13 cellular contexts compared by ENCODE assay signal in genomic region chr1:111216751-111217150, GRCh38. TPM values are rescaled to one million over a fixed set of nuclear protein-coding genes. Genes with fewer than 3 reads are reported as not detected.
DNase-seq lines count a peak whose midpoint lies in the region; ATAC-seq and TF ChIP-seq lines count a peak whose summit lies in the region.
"Had no signal": no experiment of that assay in that cellular context is flagged by ENCODE, and none has a peak within 500 bp of the region (broad histone marks: within the 10 kb centered on the region; RNA-seq: fewer than 3 reads in every experiment).

No MANE protein-coding gene starts in this region.

- H3K4me3 ChIP-seq in Caco-2 (ENCODE audit: low read depth, low read length) = no peak overlapping the region
- peak overlapping the region; percentile 33; the same call in 1 of the 2 replicates for H3K4me3 ChIP-seq in Karpas-422 (ENCODE audit: low read length)
- H3K4me3 ChIP-seq in skin epidermis = no peak overlapping the region
- H3K4me3 ChIP-seq: tibial nerve had no signal

- H3K9me3 Mint-ChIP-seq in Caco-2 (ENCODE audit: unreplicated experiment) = no peaks in the 10 kb centered on the region
- peaks cover 12% of the 10 kb centered on the region for H3K9me3 Mint-ChIP-seq in activated naive CD8-positive, alpha-beta T cell treated with anti-CD3 and anti-CD28 coated beads for 36 hours

- H3K9me2 ChIP-seq in Karpas-422 (replicated peaks; ENCODE audit: insufficient read depth, low read length) = no peaks in the 10 kb centered on the region

- H3K4me1 Mint-ChIP-seq in Caco-2 (ENCODE audit: low read depth, unreplicated experiment) = peaks cover 44% of the 10 kb centered on the region
- peaks cover 95% of the 10 kb centered on the region for H3K4me1 Mint-ChIP-seq in activated naive CD8-positive, alpha-beta T cell treated with anti-CD3 and anti-CD28 coated beads for 36 hours

- CTCF ChIA-PET in Caco-2 (lab: Charles Lee) (no interaction called here), GM10248 (lab: Yijun Ruan, JAX) (interaction anchor here (0.7 to 11.1 kb wide), 7 partner anchors 11 to 540 kb away, joined by 3 to 158 read pairs (median 3); partner anchors contain the start of genes DDX20 and DENND2D)

- H4K20me1 ChIP-seq in Karpas-422 (ENCODE audit: insufficient read depth, low read depth, low read length) = no peaks in the 10 kb centered on the region

- H3K27ac ChIP-seq in Karpas-422 (ENCODE audit: low read length) = peak overlapping the region; percentile 96
- H3K27ac ChIP-seq in skin epidermis = peak overlapping the region in 11 of 21 experiments; percentile 8 to 87 (median 69)

- no peak for ATAC-seq in GM21786 (IDR thresholded peaks at IDR 0.05; ENCODE audit: unreplicated experiment)

- no peak overlapping the region for H2AFZ ChIP-seq in Karpas-422 (ENCODE audit: low read length)

- POLR2A ChIA-PET in Caco-2 (lab: Charles Lee) = no interaction called here
- POLR2A ChIA-PET in GM10248 (lab: Yijun Ruan, JAX) = interaction anchor here (0.9 kb wide), 1 partner anchor 13 kb away, joined by 3 read pairs; no protein-coding TSS in a partner anchor

- no TSS peak for BruUV-seq in Caco-2 (replicated peaks; lab: Mats Ljungman, UMichigan)

- DNase-seq in Caco-2 = no peak
- peak; percentile 59 for DNase-seq in Karpas-422
- DNase-seq in activated naive CD8-positive, alpha-beta T cell treated with anti-CD3 and anti-CD28 coated beads for 36 hours = no peak
- DNase-seq in EL = no peak
- no peak for DNase-seq in GM10248 (ENCODE audit: extremely low spot score)
- DNase-seq: anterior cingulate cortex, erythroblast, head of caudate nucleus, kidney had no signal

- no peaks in the 10 kb centered on the region for H3K79me2 ChIP-seq in Karpas-422 (ENCODE audit: low read length)

- H3K4me3 Mint-ChIP-seq in Caco-2 (ENCODE audit: unreplicated experiment) = no peak overlapping the region
- H3K4me3 Mint-ChIP-seq in activated naive CD8-positive, alpha-beta T cell treated with anti-CD3 and anti-CD28 coated beads for 36 hours = peak overlapping the region; percentile 82

- H3K9ac ChIP-seq in Karpas-422 (ENCODE audit: low read length) = peak overlapping the region; percentile 63

- no peaks in the 10 kb centered on the region for H3K36me3 ChIP-seq in Caco-2 (ENCODE audit: control insufficient read depth, insufficient read depth, low read length)
- no peaks in the 10 kb centered on the region for H3K36me3 ChIP-seq in Karpas-422 (ENCODE audit: insufficient read depth, low read length)
- H3K36me3 ChIP-seq: tibial nerve had no signal

- TF ChIP-seq CTCF in Caco-2 (IDR thresholded peaks at IDR 0.05; ENCODE audit: insufficient read depth in 1 of 2, low read depth in 1 of 2, low read length in 1 of 2, severe bottlenecking in 1 of 2, unreplicated experiment in 1 of 2) (no peak), GM10248 (IDR thresholded peaks at IDR 0.05; ENCODE audit: control extremely low read depth, extremely low read depth, low read depth, missing control alignments) (no peak)

- no peaks in the 10 kb centered on the region for H3K36me3 Mint-ChIP-seq in Caco-2 (ENCODE audit: insufficient read depth, unreplicated experiment)
- peaks cover 37% of the 10 kb centered on the region for H3K36me3 Mint-ChIP-seq in activated naive CD8-positive, alpha-beta T cell treated with anti-CD3 and anti-CD28 coated beads for 36 hours

- H3K4me1 ChIP-seq in Caco-2 (peaks cover 24% of the 10 kb centered on the region), Karpas-422 (ENCODE audit: low read length) (peaks cover 95% of the 10 kb centered on the region)

- peak overlapping the region; percentile 57 for H3K4me2 ChIP-seq in Karpas-422 (ENCODE audit: low read depth, low read length, poor library complexity, severe bottlenecking)

- no peaks in the 10 kb centered on the region for H3K27me3 Mint-ChIP-seq in Caco-2 (ENCODE audit: insufficient read depth, unreplicated experiment)
- no peaks in the 10 kb centered on the region for H3K27me3 Mint-ChIP-seq in activated naive CD8-positive, alpha-beta T cell treated with anti-CD3 and anti-CD28 coated beads for 36 hours

- H3K27ac Mint-ChIP-seq in Caco-2 (ENCODE audit: unreplicated experiment) = peak overlapping the region; percentile 63
- H3K27ac Mint-ChIP-seq in activated naive CD8-positive, alpha-beta T cell treated with anti-CD3 and anti-CD28 coated beads for 36 hours = peak overlapping the region; percentile 94

- intact Hi-C loops in Caco-2 (cut with micrococcal nuclease; ENCODE audit: unreplicated experiment) = no loop called here

- no peaks in the 10 kb centered on the region for H3K9me3 ChIP-seq in Caco-2
- no peaks in the 10 kb centered on the region for H3K9me3 ChIP-seq in Karpas-422 (ENCODE audit: low read length)
- H3K9me3 ChIP-seq: tibial nerve had no signal

- H3K27me3 ChIP-seq in Caco-2 (replicated peaks; ENCODE audit: control insufficient read depth, insufficient read depth, low read length) (no peaks in the 10 kb centered on the region), Karpas-422 (ENCODE audit: low read length) (no peaks in the 10 kb centered on the region)
- H3K27me3 ChIP-seq: tibial nerve had no signal

RNA-seq across cellular contexts. Expression of gene CHI3L2, which starts 10.8 kb away (rescaled TPM):
- not detected in 2 replicates for total RNA-seq in Caco-2 (2022)
- not detected in 2 replicates for total RNA-seq in Karpas-422 (2014; rRNA removed; shearing (Covaris generic); ENCODE audit: low replicate concordance)
- 1 to 10 TPM; 5.1 to 9.2 TPM for total RNA-seq in activated naive CD8-positive, alpha-beta T cell treated with anti-CD3 and anti-CD28 coated beads for 36 hours
- total RNA-seq: G401 had no signal

RNA-seq across cellular contexts. Expression of gene DENND2D, which starts 16.3 kb away (rescaled TPM):
- total RNA-seq in Caco-2 (2022) = 20.4 and 23.2 TPM in 2 replicates
- total RNA-seq in Karpas-422 (2014; rRNA removed; shearing (Covaris generic); ENCODE audit: low replicate concordance) = 80.2 and 90.9 TPM in 2 replicates
- total RNA-seq in activated naive CD8-positive, alpha-beta T cell treated with anti-CD3 and anti-CD28 coated beads for 36 hours = 100 to 1,000 TPM; 201 to 203 TPM
- total RNA-seq: G401 had no signal
